ENCODE assay signal across 1 cellular context in the genomic region with DNA sequence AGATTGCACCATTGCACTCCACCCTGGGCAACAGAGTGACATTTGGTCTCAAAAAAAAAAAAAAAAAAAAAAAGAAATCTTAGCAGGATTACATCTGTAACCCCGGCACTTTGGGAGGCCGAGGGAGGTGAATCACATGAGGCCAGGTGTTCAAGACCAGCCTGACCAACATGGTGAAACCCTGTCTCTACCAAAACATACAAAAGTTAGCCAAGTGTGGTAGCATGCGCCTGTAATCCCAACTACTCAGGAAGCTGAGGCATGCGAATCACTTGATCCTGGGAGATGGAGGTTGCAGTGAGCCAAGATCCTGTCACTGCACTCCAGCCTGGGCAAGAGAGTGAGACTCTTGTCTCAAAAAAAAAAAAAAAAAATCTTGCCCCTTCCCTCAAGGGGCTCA.
TF ChIP-seq lines count a peak whose summit lies in the region.

No MANE protein-coding gene starts in this region.

TF ChIP-seq in IMR-90, 13 proteins besides CTCF, POLR2A, EP300 and RAD21:
- TF ChIP-seq CHD1 (IDR thresholded peaks at IDR 0.05; ENCODE audit: low read depth, low read length) (no peak), RCOR1 (IDR thresholded peaks at IDR 0.05; ENCODE audit: insufficient replicate concordance, low read length) (no peak), SMC3 (IDR thresholded peaks at IDR 0.05; ENCODE audit: low read depth, low read length) (no peak), USF2 (IDR thresholded peaks at IDR 0.05; ENCODE audit: low read depth, low read length) (no peak), MAZ (IDR thresholded peaks at IDR 0.05; ENCODE audit: borderline replicate concordance, low read depth, low read length) (no peak), MXI1 (IDR thresholded peaks at IDR 0.05; ENCODE audit: borderline replicate concordance, low read depth, low read length) (no peak), FOS (IDR thresholded peaks at IDR 0.05; ENCODE audit: low read depth, low read length) (no peak), RFX5 (IDR thresholded peaks at IDR 0.05; ENCODE audit: low read depth, low read length) (no peak), CEBPB (IDR thresholded peaks at IDR 0.05; ENCODE audit: low read depth, low read length) (no peak), BHLHE40 (IDR thresholded peaks at IDR 0.05; ENCODE audit: low read depth, low read length) (no peak), MAFK (IDR thresholded peaks at IDR 0.05; ENCODE audit: low read depth, low read length) (no peak), NFE2L2 (IDR thresholded peaks at IDR 0.05; ENCODE audit: low read depth, low read length) (no peak)
- TF ChIP-seq, protein P1, sequence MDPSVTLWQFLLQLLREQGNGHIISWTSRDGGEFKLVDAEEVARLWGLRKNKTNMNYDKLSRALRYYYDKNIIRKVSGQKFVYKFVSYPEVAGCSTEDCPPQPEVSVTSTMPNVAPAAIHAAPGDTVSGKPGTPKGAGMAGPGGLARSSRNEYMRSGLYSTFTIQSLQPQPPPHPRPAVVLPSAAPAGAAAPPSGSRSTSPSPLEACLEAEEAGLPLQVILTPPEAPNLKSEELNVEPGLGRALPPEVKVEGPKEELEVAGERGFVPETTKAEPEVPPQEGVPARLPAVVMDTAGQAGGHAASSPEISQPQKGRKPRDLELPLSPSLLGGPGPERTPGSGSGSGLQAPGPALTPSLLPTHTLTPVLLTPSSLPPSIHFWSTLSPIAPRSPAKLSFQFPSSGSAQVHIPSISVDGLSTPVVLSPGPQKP (IDR thresholded peaks at IDR 0.05; ENCODE audit: borderline replicate concordance, low read depth, low read length): no peak
